In the genomic region with DNA sequence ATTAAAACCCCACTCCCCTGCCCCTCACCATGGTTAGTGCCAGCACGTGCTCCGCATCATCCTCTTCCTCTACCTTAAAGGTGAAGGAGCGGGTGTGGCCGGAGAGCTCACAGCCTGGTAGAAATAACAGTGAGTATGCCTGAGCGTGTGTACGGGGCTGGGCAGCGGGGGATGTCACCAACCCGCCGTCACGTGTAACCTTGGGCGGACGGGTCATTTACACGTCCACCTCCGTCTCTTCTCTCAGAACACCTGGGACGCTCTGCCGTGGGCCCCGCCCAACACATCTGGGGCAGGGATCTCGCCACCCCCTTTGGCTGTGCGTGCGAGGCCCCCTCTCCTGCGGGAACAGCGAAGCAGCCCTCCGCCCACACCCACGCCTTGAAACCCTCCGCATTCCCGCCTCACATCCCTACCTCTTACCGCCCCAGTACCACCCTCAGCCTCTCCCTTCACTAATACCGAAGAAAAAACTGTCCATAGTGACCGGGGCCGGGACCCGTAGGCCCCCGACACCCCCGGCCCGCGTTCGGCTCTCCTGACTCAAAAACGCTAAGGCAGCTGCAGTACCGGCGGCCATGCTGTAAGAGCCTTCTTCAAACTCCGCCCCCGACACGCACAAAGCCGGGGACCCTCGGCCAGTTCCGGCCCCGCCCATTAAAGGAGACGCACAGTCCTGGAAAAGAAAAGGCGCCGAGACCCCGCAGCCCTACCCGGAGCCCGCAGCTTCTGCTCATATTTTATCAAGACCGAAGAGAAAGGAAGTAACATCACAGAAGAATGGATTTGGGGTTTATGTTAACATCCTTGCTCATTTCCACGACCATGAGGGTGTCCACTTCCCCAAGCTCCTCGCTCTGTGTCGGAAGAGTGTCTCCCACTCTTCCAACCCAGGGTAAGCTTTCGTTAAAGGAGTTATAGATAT, we compare ENCODE assay signal across 8 cellular contexts.
DNase-seq lines count a peak whose midpoint lies in the region; ATAC-seq and TF ChIP-seq lines count a peak whose summit lies in the region.

A gene with protein sequence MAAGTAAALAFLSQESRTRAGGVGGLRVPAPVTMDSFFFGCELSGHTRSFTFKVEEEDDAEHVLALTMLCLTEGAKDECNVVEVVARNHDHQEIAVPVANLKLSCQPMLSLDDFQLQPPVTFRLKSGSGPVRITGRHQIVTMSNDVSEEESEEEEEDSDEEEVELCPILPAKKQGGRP (minus strand): TSS at position 636 of the 925 bp plus-strand sequence. CDS start 56 bp downstream, at position 580.

- TF ChIP-seq CTCF in GM13977 (IDR thresholded peaks at IDR 0.05; ENCODE audit: extremely low read depth, insufficient read depth, missing control alignments), result no peak

- ATAC-seq in HG02884 (IDR thresholded peaks at IDR 0.05; ENCODE audit: unreplicated experiment) (peak; percentile 52), HG03457 (IDR thresholded peaks at IDR 0.05; ENCODE audit: unreplicated experiment) (no peak)

- H3K27ac ChIP-seq in caudate nucleus (ENCODE audit: low read depth, low read length), result no peak within 1 kb of the TSS

- DNase-seq in GM13977 (ENCODE audit: low spot score), result peak; percentile 92
- peak; percentile 88 for DNase-seq in NCI-H2227 (lab: John Stamatoyannopoulos, UW; ENCODE audit: unreplicated experiment)
- DNase-seq in activated CD4-positive, CD25-positive, alpha-beta regulatory T cell (lab: John Stamatoyannopoulos, UW), result peak; percentile 57 to 76 (median 64)
- DNase-seq in caudate nucleus (lab: John Stamatoyannopoulos, UW), result peak in 58 of 61 donors; percentile 5 to 78 (median 44)
- DNase-seq in islet precursor cell, result peak; percentile 94
- peak; percentile 84 for DNase-seq in stimulated activated CD4-positive, alpha-beta T cell treated with anti-CD3 and anti-CD28 coated beads, Interleukin-12 subunit alpha, Interleukin-12 subunit beta, amount 100 ng/mL, for 4 hours

- in situ Hi-C loops in GM13977 (cut with MboI; ENCODE audit: low pct_unique_long_range_greater_than_20kb, low sequenced_read_pairs, unreplicated experiment), result loop anchor here (5.0 kb wide), 1 partner anchor 181 kb away; no protein-coding TSS in a partner anchor
